2 cellular contexts compared by ENCODE assay signal in the genomic region with DNA sequence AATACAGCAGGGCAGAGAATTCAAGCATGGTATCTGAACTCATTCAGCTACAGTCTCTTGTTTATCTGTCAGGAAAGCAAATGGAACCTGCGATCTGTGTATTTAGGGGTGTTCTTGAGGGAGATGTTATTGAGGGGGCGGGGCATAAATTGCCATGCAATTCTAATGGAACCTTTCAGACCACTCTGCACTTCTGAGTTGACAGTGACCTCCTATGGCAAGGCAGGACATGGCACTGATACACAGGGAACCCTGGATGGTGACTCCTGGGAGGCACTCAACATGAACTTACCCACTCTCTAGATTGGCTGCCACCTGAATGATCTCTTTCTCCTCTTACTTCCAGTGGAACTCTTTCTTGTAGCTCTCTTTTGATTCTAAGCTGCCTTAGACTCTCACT.
TF ChIP-seq lines count a peak whose summit lies in the region.

No MANE protein-coding gene starts in this region.

TF ChIP-seq in H1, 55 proteins besides CTCF, POLR2A, EP300 and RAD21:
- TF ChIP-seq CTBP2 (IDR thresholded peaks at IDR 0.05; ENCODE audit: borderline replicate concordance, insufficient read depth, insufficient read length, low read length) (no peak), SIN3A (conservative IDR thresholded peaks at IDR 0.05 in 1 of 2, IDR thresholded peaks at IDR 0.05 in 1 of 2; ENCODE audit: low read depth in 1 of 2, low read length in 2 of 2) (no peak), CEBPB (IDR thresholded peaks at IDR 0.05; ENCODE audit: low read depth, low read length) (no peak), RFX5 (IDR thresholded peaks at IDR 0.05; ENCODE audit: borderline replicate concordance, low read depth, low read length) (no peak), SP1 (IDR thresholded peaks at IDR 0.05; ENCODE audit: low read depth, low read length) (no peak), FOSL1 (IDR thresholded peaks at IDR 0.05; ENCODE audit: insufficient read depth, low read depth, low read length) (no peak), CHD2 (IDR thresholded peaks at IDR 0.05; ENCODE audit: low read length) (no peak), TBP (IDR thresholded peaks at IDR 0.05; ENCODE audit: low read depth, low read length) (no peak), KDM1A (IDR thresholded peaks at IDR 0.05; ENCODE audit: borderline replicate concordance, low read length) (no peak), SIX5 (IDR thresholded peaks at IDR 0.05; ENCODE audit: low read depth, low read length) (no peak), HDAC2 (IDR thresholded peaks at IDR 0.05; ENCODE audit: borderline replicate concordance in 1 of 2, low read depth in 2 of 2, low read length in 2 of 2) (no peak)

TF ChIP-seq in neural cell, 6 proteins besides CTCF, POLR2A, EP300 and RAD21:
- no peak for TF ChIP-seq MXI1 (conservative IDR thresholded peaks at IDR 0.05; ENCODE audit: poor library complexity, severe bottlenecking)
- TF ChIP-seq, protein P1, sequence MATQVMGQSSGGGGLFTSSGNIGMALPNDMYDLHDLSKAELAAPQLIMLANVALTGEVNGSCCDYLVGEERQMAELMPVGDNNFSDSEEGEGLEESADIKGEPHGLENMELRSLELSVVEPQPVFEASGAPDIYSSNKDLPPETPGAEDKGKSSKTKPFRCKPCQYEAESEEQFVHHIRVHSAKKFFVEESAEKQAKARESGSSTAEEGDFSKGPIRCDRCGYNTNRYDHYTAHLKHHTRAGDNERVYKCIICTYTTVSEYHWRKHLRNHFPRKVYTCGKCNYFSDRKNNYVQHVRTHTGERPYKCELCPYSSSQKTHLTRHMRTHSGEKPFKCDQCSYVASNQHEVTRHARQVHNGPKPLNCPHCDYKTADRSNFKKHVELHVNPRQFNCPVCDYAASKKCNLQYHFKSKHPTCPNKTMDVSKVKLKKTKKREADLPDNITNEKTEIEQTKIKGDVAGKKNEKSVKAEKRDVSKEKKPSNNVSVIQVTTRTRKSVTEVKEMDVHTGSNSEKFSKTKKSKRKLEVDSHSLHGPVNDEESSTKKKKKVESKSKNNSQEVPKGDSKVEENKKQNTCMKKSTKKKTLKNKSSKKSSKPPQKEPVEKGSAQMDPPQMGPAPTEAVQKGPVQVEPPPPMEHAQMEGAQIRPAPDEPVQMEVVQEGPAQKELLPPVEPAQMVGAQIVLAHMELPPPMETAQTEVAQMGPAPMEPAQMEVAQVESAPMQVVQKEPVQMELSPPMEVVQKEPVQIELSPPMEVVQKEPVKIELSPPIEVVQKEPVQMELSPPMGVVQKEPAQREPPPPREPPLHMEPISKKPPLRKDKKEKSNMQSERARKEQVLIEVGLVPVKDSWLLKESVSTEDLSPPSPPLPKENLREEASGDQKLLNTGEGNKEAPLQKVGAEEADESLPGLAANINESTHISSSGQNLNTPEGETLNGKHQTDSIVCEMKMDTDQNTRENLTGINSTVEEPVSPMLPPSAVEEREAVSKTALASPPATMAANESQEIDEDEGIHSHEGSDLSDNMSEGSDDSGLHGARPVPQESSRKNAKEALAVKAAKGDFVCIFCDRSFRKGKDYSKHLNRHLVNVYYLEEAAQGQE (IDR thresholded peaks at IDR 0.05; ENCODE audit: borderline replicate concordance), result no peak
TF ChIP-seq in neural cell: peak in this region for 0.
